ENCODE assay signal across 8 cellular contexts in the genomic region with DNA sequence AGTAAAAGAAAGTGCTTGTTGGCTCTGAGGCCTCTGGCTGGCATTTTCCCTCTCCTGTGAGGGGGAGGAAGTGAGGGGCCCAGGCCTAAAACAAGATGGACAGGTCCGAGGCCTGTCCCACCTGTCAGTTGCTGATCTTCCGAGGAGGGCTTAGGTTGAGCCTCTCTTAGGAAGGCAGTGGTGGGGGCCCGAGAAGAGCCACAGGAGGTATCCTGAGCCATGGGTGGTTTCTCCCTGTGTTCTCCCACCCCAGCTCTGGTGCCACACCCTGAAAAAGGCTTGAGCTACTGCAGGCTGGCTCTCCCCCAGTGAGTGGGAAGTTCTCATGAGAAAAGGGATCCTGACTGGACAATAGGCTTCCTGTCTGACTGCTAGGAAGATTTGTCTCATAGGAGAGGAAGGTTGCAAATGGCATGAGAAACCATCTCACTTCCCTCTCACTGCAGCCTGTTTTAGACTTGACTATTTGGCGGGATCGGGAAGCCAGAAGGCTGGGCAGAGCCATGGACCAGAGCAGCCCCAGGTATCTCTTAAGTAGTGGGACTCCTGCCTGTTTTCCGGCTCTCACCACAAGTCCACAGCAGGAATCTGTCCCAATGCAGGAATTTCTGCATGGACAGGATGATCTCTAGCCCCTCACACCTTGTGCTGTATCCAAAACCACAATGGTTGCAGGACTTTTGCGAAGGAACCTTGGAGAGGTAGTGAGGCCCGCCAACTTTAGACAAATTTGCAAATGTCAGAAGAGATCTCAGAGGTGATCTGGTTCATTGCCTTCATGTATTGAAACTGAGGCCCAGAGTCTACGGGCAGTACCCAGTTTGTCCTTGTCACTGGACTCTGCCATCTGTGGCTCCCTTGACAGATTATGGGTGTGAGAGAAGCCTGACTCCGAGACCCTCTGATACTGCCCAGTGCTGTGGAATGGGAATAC.
A peak's percentile ranks its signal among the peaks of the same experiment; 100 is the strongest.
DNase-seq lines count a peak whose midpoint lies in the region; ATAC-seq lines count a peak whose summit lies in the region.

No MANE protein-coding gene starts in this region.

- H2AFZ ChIP-seq in neuronal stem cell (ENCODE audit: low read length), result no peak overlapping the region

- H3K23ac ChIP-seq in neuronal stem cell (ENCODE audit: low read depth, low read length, poor library complexity), result no peak overlapping the region

- H2BK15ac ChIP-seq in neuronal stem cell (ENCODE audit: low read length), result no peak overlapping the region

- H2BK120ac ChIP-seq in neuronal stem cell (ENCODE audit: low read depth, low read length), result no peak overlapping the region

- H3K9me3 ChIP-seq in KOPT-K1 (ENCODE audit: insufficient read depth, low read length, poor library complexity, severe bottlenecking) (no peaks in the 10 kb centered on the region), duodenal mucosa (ENCODE audit: control insufficient read depth in 1 of 2, low read length in 2 of 2) (no peaks in the 10 kb centered on the region), neuronal stem cell (replicated peaks in 1 of 2; ENCODE audit: control insufficient read depth in 2 of 2, insufficient read depth in 1 of 2, low read depth in 1 of 2, low read length in 2 of 2) (no peaks in the 10 kb centered on the region)

- peak overlapping the region; percentile 18 to 45 for H3K9ac ChIP-seq in duodenal mucosa (ENCODE audit: low read depth in 1 of 2, low read length in 2 of 2)
- H3K9ac ChIP-seq in neuronal stem cell (ENCODE audit: low read depth, low read length, poor library complexity), result no peak overlapping the region

- no peaks in the 10 kb centered on the region for H3K79me1 ChIP-seq in neuronal stem cell (ENCODE audit: low read depth, low read length)

- no peak overlapping the region for H3K4ac ChIP-seq in neuronal stem cell (ENCODE audit: low read length)

- no peak overlapping the region for H3K14ac ChIP-seq in neuronal stem cell (ENCODE audit: low read length)

- no peak overlapping the region for H2AK5ac ChIP-seq in neuronal stem cell (ENCODE audit: low read depth, low read length)

- no peak overlapping the region for H3K4me2 ChIP-seq in neuronal stem cell (ENCODE audit: insufficient read depth, low read length, poor library complexity, severe bottlenecking)

- DNase-seq in G401 (ENCODE audit: low spot score), result peak; percentile 80
- no peak for DNase-seq in neuronal stem cell (ENCODE audit: low spot score)
- no peak for DNase-seq in D341Med (ENCODE audit: low spot score)
- DNase-seq in stimulated activated naive CD4-positive, alpha-beta T cell treated with Interleukin-2 at 50 U/mL for 16 hours (lab: John Stamatoyannopoulos, UW), result no peak
- DNase-seq in OCI-M2 (lab: John Stamatoyannopoulos, UW; ENCODE audit: unreplicated experiment), result no peak

- ATAC-seq in HG03039 (IDR thresholded peaks at IDR 0.05; ENCODE audit: unreplicated experiment), result no peak

- H3K4me3 ChIP-seq in duodenal mucosa (ENCODE audit: low read depth in 1 of 2, low read length in 2 of 2), result no peak overlapping the region
- no peak overlapping the region for H3K4me3 ChIP-seq in neuronal stem cell (ENCODE audit: low read length in 2 of 2)

- no peaks in the 10 kb centered on the region for H3K27me3 ChIP-seq in duodenal mucosa (ENCODE audit: control insufficient read depth in 1 of 2, insufficient read depth in 2 of 2, low read length in 2 of 2)
- H3K27me3 ChIP-seq in neuronal stem cell (ENCODE audit: control insufficient read depth in 3 of 3, insufficient read depth in 3 of 3, low read depth in 1 of 3, low read length in 3 of 3), result no peaks in the 10 kb centered on the region

- H3K36me3 ChIP-seq in KOPT-K1 (ENCODE audit: insufficient read depth, low read length), result no peaks in the 10 kb centered on the region
- H3K36me3 ChIP-seq in duodenal mucosa (ENCODE audit: control insufficient read depth in 1 of 2, insufficient read depth in 2 of 2, low read length in 2 of 2), result no peaks in the 10 kb centered on the region
- no peaks in the 10 kb centered on the region for H3K36me3 ChIP-seq in neuronal stem cell (replicated peaks in 1 of 2; ENCODE audit: control insufficient read depth in 2 of 2, insufficient read depth in 2 of 2, low read length in 2 of 2)

- WGBS in neuronal stem cell (ENCODE audit: extremely low coverage in 2 of 2, insufficient read length in 2 of 2, insufficient replicate concordance in 1 of 2), 2 donors, result no CpG with 5 or more reads among the region's 10 CpGs

- H2BK12ac ChIP-seq in neuronal stem cell (ENCODE audit: low read length), result no peak overlapping the region

- no peak overlapping the region for H4K91ac ChIP-seq in neuronal stem cell (ENCODE audit: low read depth, low read length, poor library complexity)

- peaks cover 55 to 61% of the 10 kb centered on the region in 2 donors for H3K4me1 ChIP-seq in duodenal mucosa (ENCODE audit: control insufficient read depth in 1 of 2, insufficient read depth in 2 of 2, low read length in 2 of 2)
- peaks cover 27 to 39% of the 10 kb centered on the region in 2 donors for H3K4me1 ChIP-seq in neuronal stem cell (ENCODE audit: control insufficient read depth in 2 of 2, insufficient read depth in 1 of 2, low read depth in 1 of 2, low read length in 2 of 2)

- H2BK5ac ChIP-seq in neuronal stem cell (ENCODE audit: low read length), result no peak overlapping the region

- H3K27ac ChIP-seq in KOPT-K1 (ENCODE audit: low read depth, low read length, poor library complexity, severe bottlenecking), result peak overlapping the region; percentile 34
- H3K27ac ChIP-seq in duodenal mucosa (ENCODE audit: low read depth, low read length), result peak overlapping the region; percentile 63
- H3K27ac ChIP-seq in neuronal stem cell (replicated peaks; ENCODE audit: low read length), result no peak overlapping the region

- H3K18ac ChIP-seq in neuronal stem cell (ENCODE audit: low read length), result peak overlapping the region; percentile 86

- H4K8ac ChIP-seq in neuronal stem cell (ENCODE audit: low read depth, low read length), result no peak overlapping the region

- in situ Hi-C loops in G401 (cut with HindIII; ENCODE audit: low sequenced_read_pairs), result no loop called here
